ENCODE assay signal across 21 cellular contexts in the genomic region with DNA sequence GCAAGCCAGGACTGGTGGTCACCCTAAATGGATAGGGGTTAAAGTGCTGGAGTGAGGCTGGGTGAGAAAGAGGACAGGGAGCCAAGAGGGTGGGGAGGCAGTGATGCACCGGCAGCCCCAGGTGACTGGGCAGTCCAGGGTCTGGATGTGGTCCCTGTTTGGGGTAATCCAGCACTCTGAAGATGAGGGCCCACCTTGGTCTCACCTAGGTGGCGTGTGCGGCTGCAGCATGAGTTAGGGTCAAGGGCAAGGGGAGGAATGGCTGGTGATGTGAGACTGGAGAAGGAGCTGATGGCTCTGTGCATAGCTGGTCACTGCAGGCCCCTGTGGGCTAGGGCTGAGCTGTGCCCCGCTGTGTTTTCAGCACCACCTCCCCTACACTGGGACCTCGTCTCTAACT. TPM values are rescaled to one million over a fixed set of nuclear protein-coding genes. Genes with fewer than 3 reads are reported as not detected.
"Had no signal": no experiment of that assay in that cellular context is flagged by ENCODE, and none has a peak within 500 bp of the region (broad histone marks: within the 10 kb centered on the region; RNA-seq: fewer than 3 reads in every experiment).

No MANE protein-coding gene starts in this region.

- H3K27me3 ChIP-seq: right lobe of liver had no signal

- ATAC-seq: activated CD8-positive, alpha-beta T cell treated with anti-CD3 and anti-CD28 coated beads, Interleukin-2, amount 10 ng/mL, durations not matched to agents 7 days and 5 days; lower lobe of right lung; naive thymus-derived CD4-positive, alpha-beta T cell; right lobe of liver had no signal

- H3K27me3 Mint-ChIP-seq: activated naive CD8-positive, alpha-beta T cell; naive thymus-derived CD4-positive, alpha-beta T cell had no signal

- H3K27ac ChIP-seq: lower lobe of right lung had no signal

- H3K9me3 ChIP-seq: lower lobe of right lung, right lobe of liver had no signal

- H3K27ac Mint-ChIP-seq: activated CD8-positive, alpha-beta T cell treated with anti-CD3 and anti-CD28 coated beads, Interleukin-2, amount 10 ng/mL, durations not matched to agents 7 days and 5 days; activated naive CD8-positive, alpha-beta T cell; dendritic cell treated with granulocyte-macrophage colony-stimulating factor and Interleukin-4, amounts not matched to agents 40 ng/mL and 50 ng/mL, for 4 days had no signal

- H3K4me2 ChIP-seq: smooth muscle cell had no signal

- H3K4me3 ChIP-seq: lower lobe of right lung, right lobe of liver, smooth muscle cell had no signal

- H3K4me3 Mint-ChIP-seq: activated naive CD8-positive, alpha-beta T cell; dendritic cell treated with granulocyte-macrophage colony-stimulating factor and Interleukin-4, amounts not matched to agents 40 ng/mL and 50 ng/mL, for 4 days; neural crest cell had no signal

- DNase-seq: activated CD4-positive, alpha-beta T cell treated with anti-CD3 and anti-CD28 coated beads for 1 hour; activated CD4-positive, alpha-beta T cell treated with anti-CD3 and anti-CD28 coated beads, Interleukin-2, amount 50 U/mL, for 1 hour; activated CD8-positive, alpha-beta T cell treated with anti-CD3 and anti-CD28 coated beads, Interleukin-2, amount 10 ng/mL, durations not matched to agents 7 days and 5 days; amygdala; effector CD4-positive, alpha-beta T cell; erythroblast; foreskin fibroblast; lower lobe of right lung; naive thymus-derived CD4-positive, alpha-beta T cell; right lobe of liver; stimulated activated CD4-positive, alpha-beta T cell treated with anti-CD3 and anti-CD28 coated beads, Interleukin-15, amount 100 ng/mL, for 24 hours; stimulated activated CD4-positive, alpha-beta T cell treated with anti-CD3 and anti-CD28 coated beads, Interleukin-2, amount 100 ng/mL, for 48 hours; stimulated activated naive CD4-positive, alpha-beta T cell; T-helper 9 cell had no signal

RNA-seq across cellular contexts. Expression of a gene that starts 18.0 kb away (rescaled TPM):
- total RNA-seq: bronchial epithelial cell, fibroblast of lung, smooth muscle cell had no signal
- polyA plus RNA-seq: fibroblast of lung; keratinocyte; naive thymus-derived CD4-positive, alpha-beta T cell had no signal

RNA-seq across cellular contexts. Expression of a gene that starts 50.1 kb away (rescaled TPM):
- polyA plus RNA-seq: naive thymus-derived CD4-positive, alpha-beta T cell had no signal
